In genomic region chr2:160199683-160200389, GRCh38 we compare ENCODE assay signal across 15 cellular contexts. TPM values are rescaled to one million over a fixed set of nuclear protein-coding genes. Genes with fewer than 3 reads are reported as not detected.
A peak's percentile ranks its signal among the peaks of the same experiment; 100 is the strongest.
DNase-seq lines count a peak whose midpoint lies in the region; ATAC-seq, FAIRE-seq and TF ChIP-seq lines count a peak whose summit lies in the region.
"Had no signal": no experiment of that assay in that cellular context is flagged by ENCODE, and none has a peak within 500 bp of the region (broad histone marks: within the 10 kb centered on the region; RNA-seq: fewer than 3 reads in every experiment).

TSS of gene ITGB6 (minus strand) at chr2:160200272. CDS start at chr2:160200063, 209 bp downstream.

- H2BK5ac ChIP-seq in H9 (ENCODE audit: insufficient read length, low read length) = no peak within 1 kb of the TSS

- H3K4ac ChIP-seq in H9 (ENCODE audit: low read depth, low read length) = no peak within 1 kb of the TSS

- H3K4me3 ChIP-seq in Panc1 (ENCODE audit: low read depth in 2 of 2, low read length in 2 of 2) (no peak within 1 kb of the TSS), kidney epithelial cell (ENCODE audit: low read depth, low read length) (peak within 1 kb of the TSS; percentile 40), rectal smooth muscle tissue (ENCODE audit: low read length) (peak within 1 kb of the TSS; percentile 40), OCI-LY7 (ENCODE audit: low read depth, low read length, poor library complexity, severe bottlenecking) (no peak within 1 kb of the TSS)

- H3K23ac ChIP-seq in H9 (ENCODE audit: insufficient read length, low read depth, low read length) = no peak within 1 kb of the TSS

- H2BK12ac ChIP-seq in H9 (ENCODE audit: insufficient read length, low read depth, low read length) = no peak within 1 kb of the TSS

- WGBS in H9 (ENCODE audit: extremely low coverage, insufficient read length, low lambda C conversion rate) = no CpG with 5 or more reads among the region's 9 CpGs

- H3K27ac ChIP-seq in Panc1 (ENCODE audit: low read length) = peak within 1 kb of the TSS; percentile 65; the same call in 1 of the 2 replicates
- H3K27ac ChIP-seq in rectal smooth muscle tissue (ENCODE audit: low read depth, low read length) = no peak within 1 kb of the TSS
- no peak within 1 kb of the TSS for H3K27ac ChIP-seq in OCI-LY7 (ENCODE audit: low read depth, low read length, poor library complexity, severe bottlenecking)
- H3K27ac ChIP-seq in H9 (ENCODE audit: insufficient read length, low read depth, low read length) = no peak within 1 kb of the TSS
- H3K27ac ChIP-seq: neutrophil had no signal

- TF ChIP-seq POLR2A in GM12891 (IDR thresholded peaks at IDR 0.05; ENCODE audit: low read depth, low read length) = no peak

- no peak within 1 kb of the TSS for H2BK20ac ChIP-seq in H9 (ENCODE audit: low read depth, low read length, poor library complexity, severe bottlenecking)

- H4K91ac ChIP-seq in H9 (ENCODE audit: insufficient read length, low read depth, low read length) = no peak within 1 kb of the TSS

- CTCF ChIA-PET in Panc1 (lab: Charles Lee) = no interaction called here
- CTCF ChIA-PET in OCI-LY7 (lab: Charles Lee; ENCODE audit: unreplicated experiment) = no interaction called here

- peak; percentile 5 for FAIRE-seq in GM12891 (lab: Jason Lieb, UNC)

- no peak within 1 kb of the TSS for H3K9ac ChIP-seq in rectal smooth muscle tissue (ENCODE audit: low read length)
- H3K9ac ChIP-seq in H9 (ENCODE audit: extremely low read depth, insufficient read length, low read length) = no peak within 1 kb of the TSS

- H3K27me3 ChIP-seq in Panc1 (ENCODE audit: control insufficient read depth, insufficient read depth, low read length) (no peaks in the 10 kb centered on the region), kidney epithelial cell (ENCODE audit: control insufficient read depth, insufficient read depth, low read length) (no peaks in the 10 kb centered on the region), rectal smooth muscle tissue (ENCODE audit: control insufficient read depth, insufficient read depth, low read length) (no peaks in the 10 kb centered on the region), H9 (ENCODE audit: insufficient read depth, low read length) (no peaks in the 10 kb centered on the region)
- H3K27me3 ChIP-seq: neutrophil had no signal

- no peaks in the 10 kb centered on the region; a peak in 1 of 7 replicates for H3K36me3 Mint-ChIP-seq in H9 (ENCODE audit: insufficient read depth in 1 of 3, low read depth in 3 of 3)
- H3K36me3 Mint-ChIP-seq: activated naive CD8-positive, alpha-beta T cell treated with anti-CD3 and anti-CD28 coated beads for 36 hours; stimulated activated effector memory CD8-positive, alpha-beta T cell treated with anti-CD3 and anti-CD28 coated beads, Interleukin-12 subunit alpha, Interleukin-12 subunit beta, amount 100 ng/mL, for 72 hours had no signal

- ATAC-seq in Panc1 = no peak
- ATAC-seq in GM19397 (IDR thresholded peaks at IDR 0.05; ENCODE audit: unreplicated experiment) = no peak
- ATAC-seq: stimulated activated effector memory CD8-positive, alpha-beta T cell treated with anti-CD3 and anti-CD28 coated beads, Interleukin-12 subunit alpha, Interleukin-12 subunit beta, amount 100 ng/mL, for 72 hours had no signal

- H3K36me3 ChIP-seq in Panc1 (ENCODE audit: control insufficient read depth, insufficient read depth, low read length) (no peaks in the 10 kb centered on the region), kidney epithelial cell (ENCODE audit: control insufficient read depth, insufficient read depth, low read length) (no peaks in the 10 kb centered on the region), rectal smooth muscle tissue (ENCODE audit: control insufficient read depth, insufficient read depth, low read length) (no peaks in the 10 kb centered on the region), OCI-LY7 (ENCODE audit: insufficient read depth, low read length) (no peaks in the 10 kb centered on the region)
- H3K36me3 ChIP-seq: neutrophil had no signal

- H3K27me3 Mint-ChIP-seq in H9 (ENCODE audit: low read depth) = 0 out of 2 replicates have a peak, but pooled peaks cover 3% of the 10 kb centered on the region

- H2BK15ac ChIP-seq in H9 (ENCODE audit: low read depth, low read length) = no peak within 1 kb of the TSS

- no peaks in the 10 kb centered on the region for H4K20me1 ChIP-seq in OCI-LY7 (ENCODE audit: insufficient read depth, low read length)
- no peaks in the 10 kb centered on the region for H4K20me1 ChIP-seq in H9 (ENCODE audit: control insufficient read depth, insufficient read depth, insufficient read length)

- in situ Hi-C loops in Panc1 (cut with HindIII; ENCODE audit: low pct_unique_long_range_greater_than_20kb, low sequenced_read_pairs) = no loop called here

- H3K18ac ChIP-seq in H9 (ENCODE audit: insufficient read length, low read depth, low read length) = no peak within 1 kb of the TSS

- no peaks in the 10 kb centered on the region for H3K4me1 Mint-ChIP-seq in H9

- intact Hi-C loops in Panc1 (cut with micrococcal nuclease; ENCODE audit: unreplicated experiment) (no loop called here), OCI-LY7 (cut with micrococcal nuclease; ENCODE audit: unreplicated experiment) (no loop called here)

- no peak within 1 kb of the TSS for H3K27ac Mint-ChIP-seq in H9
- H3K27ac Mint-ChIP-seq: activated naive CD8-positive, alpha-beta T cell treated with anti-CD3 and anti-CD28 coated beads for 36 hours; stimulated activated effector memory CD8-positive, alpha-beta T cell treated with anti-CD3 and anti-CD28 coated beads, Interleukin-12 subunit alpha, Interleukin-12 subunit beta, amount 100 ng/mL, for 72 hours had no signal

- no peak within 1 kb of the TSS for H3T11ph ChIP-seq in H9 (ENCODE audit: low read length)

- no peak within 1 kb of the TSS for H2AK5ac ChIP-seq in H9 (ENCODE audit: insufficient read length, low read length)

- H3K56ac ChIP-seq in H9 (ENCODE audit: insufficient read length, low read depth, low read length) = no peak within 1 kb of the TSS

- DNase-seq in GM12891 (ENCODE audit: insufficient read length, low spot score) (no peak), Panc1 (ENCODE audit: low read depth, low spot score) (no peak), kidney epithelial cell (ENCODE audit: low read depth) (no peak), NCI-H1092 treated with DMSO at 0.1 percent for 48 hours (lab: John Stamatoyannopoulos, UW) (no peak), OCI-LY7 (ENCODE audit: low spot score) (no peak), H9 (no peak)
- DNase-seq: activated naive CD8-positive, alpha-beta T cell treated with anti-CD3 and anti-CD28 coated beads for 36 hours; SHP77 treated with DMSO at 0.1 percent for 48 hours; stimulated activated CD4-positive, alpha-beta T cell treated with anti-CD3 and anti-CD28 coated beads, Interleukin-1b, Interleukin-23, amount 100 ng/mL, for 48 hours had no signal

- H3K23me2 ChIP-seq in H9 (ENCODE audit: insufficient read length, low read depth, low read length, poor library complexity, severe bottlenecking) = no peaks in the 10 kb centered on the region

- no peak within 1 kb of the TSS for H2BK120ac ChIP-seq in H9 (ENCODE audit: low read depth, low read length, poor library complexity, severe bottlenecking)

- no peaks in the 10 kb centered on the region for H3K79me1 ChIP-seq in H9 (ENCODE audit: insufficient read depth, low read depth, low read length, poor library complexity, severe bottlenecking)

- H3K9me3 ChIP-seq in Panc1 (ENCODE audit: control insufficient read depth, insufficient read depth, low read depth, low read length) (no peaks in the 10 kb centered on the region), OCI-LY7 (ENCODE audit: low read length) (no peaks in the 10 kb centered on the region), H9 (ENCODE audit: control insufficient read depth, low read depth, low read length) (no peaks in the 10 kb centered on the region)
- H3K9me3 ChIP-seq: neutrophil had no signal

- H3K79me2 ChIP-seq in OCI-LY7 (ENCODE audit: insufficient read depth, low read depth, low read length) (no peaks in the 10 kb centered on the region), H9 (ENCODE audit: insufficient read depth, low read length) (no peaks in the 10 kb centered on the region)

- BruUV-seq in Panc1 (replicated peaks; lab: Mats Ljungman, UMichigan) = no TSS peak
- no TSS peak for BruUV-seq in OCI-LY7 (replicated peaks; lab: Mats Ljungman, UMichigan)

- no peak within 1 kb of the TSS for H3K14ac ChIP-seq in H9 (ENCODE audit: insufficient read depth, low read length)

- no peak within 1 kb of the TSS for H4K8ac ChIP-seq in H9 (replicated peaks; ENCODE audit: insufficient read length, low read depth, low read length)

- no peak within 1 kb of the TSS for H3K4me3 Mint-ChIP-seq in H9
- H3K4me3 Mint-ChIP-seq: activated naive CD8-positive, alpha-beta T cell treated with anti-CD3 and anti-CD28 coated beads for 36 hours; stimulated activated effector memory CD8-positive, alpha-beta T cell treated with anti-CD3 and anti-CD28 coated beads, Interleukin-12 subunit alpha, Interleukin-12 subunit beta, amount 100 ng/mL, for 72 hours had no signal

- H3K4me2 ChIP-seq in OCI-LY7 (ENCODE audit: low read length) = no peak within 1 kb of the TSS
- no peak within 1 kb of the TSS for H3K4me2 ChIP-seq in H9 (ENCODE audit: insufficient read depth, insufficient read length, low read length)

- no peaks in the 10 kb centered on the region for H3K9me2 ChIP-seq in OCI-LY7 (ENCODE audit: insufficient read depth, low read length)

- no peak for TF ChIP-seq CTCF in Panc1 (IDR thresholded peaks at IDR 0.05)
- TF ChIP-seq CTCF in kidney epithelial cell (IDR thresholded peaks at IDR 0.05; ENCODE audit: insufficient read depth, low read length, poor library complexity, severe bottlenecking) = no peak
- no peak for TF ChIP-seq CTCF in OCI-LY7 (conservative IDR thresholded peaks at IDR 0.05; ENCODE audit: low read length)
- TF ChIP-seq CTCF in H9 (conservative IDR thresholded peaks at IDR 0.05) = no peak

- no peak within 1 kb of the TSS for H2AFZ ChIP-seq in OCI-LY7 (ENCODE audit: low read length)
- no peak within 1 kb of the TSS for H2AFZ ChIP-seq in H9 (ENCODE audit: low read length)

- no peak within 1 kb of the TSS for H4K5ac ChIP-seq in H9 (ENCODE audit: insufficient read length, low read depth, low read length)

- H3K9me3 Mint-ChIP-seq in H9 = no peaks in the 10 kb centered on the region
- H3K9me3 Mint-ChIP-seq: activated naive CD8-positive, alpha-beta T cell treated with anti-CD3 and anti-CD28 coated beads for 36 hours; stimulated activated effector memory CD8-positive, alpha-beta T cell treated with anti-CD3 and anti-CD28 coated beads, Interleukin-12 subunit alpha, Interleukin-12 subunit beta, amount 100 ng/mL, for 72 hours had no signal

- POLR2A ChIA-PET in Panc1 (lab: Charles Lee) (interaction anchor here (0.5 kb wide), 1 partner anchor 9 kb away, joined by 7 read pairs; no protein-coding TSS in a partner anchor), OCI-LY7 (lab: Charles Lee) (no interaction called here)

- H3K4me1 ChIP-seq in Panc1 (ENCODE audit: control insufficient read depth, insufficient read depth, low read length) (peaks cover 11% of the 10 kb centered on the region), rectal smooth muscle tissue (ENCODE audit: control insufficient read depth, insufficient read depth, low read length) (no peaks in the 10 kb centered on the region), OCI-LY7 (ENCODE audit: insufficient read depth, low read length, poor library complexity, severe bottlenecking) (no peaks in the 10 kb centered on the region), H9 (ENCODE audit: insufficient read depth, low read length) (no peaks in the 10 kb centered on the region)

RNA-seq across cellular contexts. Expression of gene ITGB6, which starts in this region (rescaled TPM):
- polyA plus RNA-seq in GM12891 (2012; ENCODE audit: low read depth, missing spikeins) = not detected
- 0.08 TPM for total RNA-seq in Panc1 (2021; ENCODE audit: unreplicated experiment)
- polyA plus RNA-seq in Panc1 (2012; ENCODE audit: insufficient read length) = not detected
- total RNA-seq in kidney epithelial cell = 68.5 and 69.1 TPM in 2 replicates
- not detected in 2 replicates for total RNA-seq in OCI-LY7 (2014; rRNA removed; shearing (Covaris generic))
- total RNA-seq in OCI-LY7 (2022) = not detected in 2 replicates
- total RNA-seq in H9 (2021) = not detected in 2 replicates
- total RNA-seq: activated naive CD8-positive, alpha-beta T cell treated with anti-CD3 and anti-CD28 coated beads for 36 hours; fibroblast of villous mesenchyme; G401 had no signal

Comparison
In these comparisons a context has a peak if more than half of its experiments do, and no peak if none do; other contexts are left out.
1. RNA of gene ITGB6 (total RNA-seq): 68.5 to 69.1 TPM in kidney epithelial cell; 0.08 TPM in Panc1 (single experiment), not detected in OCI-LY7 and not detected in H9; every median in the first group is over 10 times any median in the second.
2. H3K4me3 ChIP-seq: peak in kidney epithelial cell (single experiment) and rectal smooth muscle tissue (single experiment); none in Panc1 (0 of 2) and OCI-LY7 (single experiment).